8 cellular contexts compared by ENCODE assay signal in the genomic region with DNA sequence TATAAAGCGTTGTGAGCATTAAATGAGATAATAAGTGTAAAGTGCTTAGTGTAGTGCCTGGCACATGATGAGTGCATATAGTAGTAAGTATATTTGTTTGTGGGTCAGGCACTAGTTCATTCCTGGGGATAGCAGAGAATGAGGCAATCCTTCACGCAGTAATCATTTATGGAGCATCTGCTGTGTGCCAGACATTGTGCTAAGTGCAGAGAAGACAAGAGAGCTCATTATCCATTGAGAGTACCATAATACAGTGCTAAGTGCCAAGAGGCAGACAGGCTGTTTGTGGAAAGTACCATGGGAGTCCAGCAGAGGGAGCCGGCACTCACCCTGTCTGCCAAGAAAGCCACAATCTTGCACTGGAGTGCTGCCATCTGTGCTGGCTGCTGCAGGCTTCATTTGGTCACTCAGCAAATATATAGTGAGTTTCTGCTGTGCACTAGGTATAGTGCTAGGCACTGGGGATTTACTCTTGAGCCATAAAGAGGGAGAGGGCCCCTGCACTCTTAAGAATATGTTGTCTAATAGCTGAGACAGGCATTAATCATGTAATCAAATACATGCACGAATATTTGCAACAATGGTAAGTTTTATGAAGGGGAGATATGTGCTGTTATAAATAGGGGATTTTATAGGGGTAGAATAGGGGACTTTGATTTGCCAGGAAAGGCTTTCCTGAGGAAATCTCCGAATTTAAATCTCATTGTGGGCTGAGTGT. TPM values are rescaled to one million over a fixed set of nuclear protein-coding genes. Genes with fewer than 3 reads are reported as not detected.
DNase-seq lines count a peak whose midpoint lies in the region; ATAC-seq, FAIRE-seq and TF ChIP-seq lines count a peak whose summit lies in the region.

No MANE protein-coding gene starts in this region.

- H3K4me3 Mint-ChIP-seq in activated CD4-positive, alpha-beta T cell treated with anti-CD3 and anti-CD28 coated beads, Interleukin-2, amount 10 ng/mL, durations not matched to agents 24 days and 14 days: no peak overlapping the region

- H3K4me3 ChIP-seq in choroid plexus epithelial cell (ENCODE audit: low read depth, low read length) (no peak overlapping the region), liver (ENCODE audit: low read depth in 1 of 3, low read length in 3 of 3) (no peak overlapping the region)

- peak; percentile 52 for ATAC-seq in HG02981 (IDR thresholded peaks at IDR 0.05; ENCODE audit: unreplicated experiment)
- no peak for ATAC-seq in GM19397 (IDR thresholded peaks at IDR 0.05; ENCODE audit: unreplicated experiment)

- H3K4me1 ChIP-seq in liver (ENCODE audit: control insufficient read depth in 4 of 4, insufficient read depth in 4 of 4, low read length in 3 of 4): peaks cover 2 to 12% (median 6%) of the 10 kb centered on the region in 4 donors

- TF ChIP-seq CTCF in D721Med (IDR thresholded peaks at IDR 0.05; ENCODE audit: insufficient read depth, missing control alignments): peak; percentile 87
- TF ChIP-seq CTCF in choroid plexus epithelial cell (conservative IDR thresholded peaks at IDR 0.05; ENCODE audit: low read depth, low read length): peak; percentile 98
- peak; percentile 88 for TF ChIP-seq CTCF in liver (IDR thresholded peaks at IDR 0.05; ENCODE audit: low read depth, low read length, missing input control)

- H3K4me1 Mint-ChIP-seq in activated CD4-positive, alpha-beta T cell treated with anti-CD3 and anti-CD28 coated beads, Interleukin-2, amount 10 ng/mL, durations not matched to agents 24 days and 14 days: peaks cover 62% of the 10 kb centered on the region

- no peak overlapping the region for H3K27ac Mint-ChIP-seq in activated CD4-positive, alpha-beta T cell treated with anti-CD3 and anti-CD28 coated beads, Interleukin-2, amount 10 ng/mL, durations not matched to agents 24 days and 14 days

- no peaks in the 10 kb centered on the region for H3K27me3 Mint-ChIP-seq in activated CD4-positive, alpha-beta T cell treated with anti-CD3 and anti-CD28 coated beads, Interleukin-2, amount 10 ng/mL, durations not matched to agents 24 days and 14 days

- H3K9me3 Mint-ChIP-seq in activated CD4-positive, alpha-beta T cell treated with anti-CD3 and anti-CD28 coated beads, Interleukin-2, amount 10 ng/mL, durations not matched to agents 24 days and 14 days: no peaks in the 10 kb centered on the region

- intact Hi-C loops in activated CD4-positive, alpha-beta T cell treated with anti-CD3 and anti-CD28 coated beads, Interleukin-2, amount 10 ng/mL, durations not matched to agents 24 days and 14 days (cut with micrococcal nuclease): no loop called here

- no peak overlapping the region for H3K27ac ChIP-seq in liver (ENCODE audit: low read depth in 1 of 2, low read length in 2 of 2)

- no peaks in the 10 kb centered on the region for H3K27me3 ChIP-seq in liver (ENCODE audit: control insufficient read depth in 4 of 4, insufficient read depth in 4 of 4, low read length in 3 of 4)

- FAIRE-seq in D721Med (lab: Jason Lieb, UNC): no peak

- no peaks in the 10 kb centered on the region for H3K9me3 ChIP-seq in liver (ENCODE audit: control insufficient read depth in 4 of 4, low read length in 3 of 4)

- WGBS in liver: 46% methylated on average over 5 of the region's 5 CpGs

- peak; percentile 72 for DNase-seq in D721Med (ENCODE audit: insufficient read length, low spot score)
- peak; percentile 26 to 78 for DNase-seq in NCI-H526 (lab: John Stamatoyannopoulos, UW)
- DNase-seq in activated CD4-positive, alpha-beta T cell treated with anti-CD3 and anti-CD28 coated beads, Interleukin-2, amount 10 ng/mL, durations not matched to agents 24 days and 14 days: peak; percentile 92
- peak; percentile 95 for DNase-seq in choroid plexus epithelial cell (ENCODE audit: low read depth)
- peak; percentile 34 to 67 (median 40) for DNase-seq in stimulated activated CD4-positive, alpha-beta T cell treated with anti-CD3 and anti-CD28 coated beads, TNF-alpha, amount 100 ng/mL, for 24 hours (ENCODE audit: low read depth in 3 of 3)

- TF ChIP-seq RAD21 in liver (IDR thresholded peaks at IDR 0.05): peak; percentile 75 to 83

- peaks cover 0 to 7% (median 5%) of the 10 kb centered on the region in 4 donors for H3K36me3 ChIP-seq in liver (ENCODE audit: control insufficient read depth in 4 of 4, insufficient read depth in 3 of 4, low read depth in 1 of 4, low read length in 3 of 4)

- H3K9ac ChIP-seq in liver (ENCODE audit: low read depth in 1 of 2, low read length in 2 of 2): no peak overlapping the region

- peaks cover 43% of the 10 kb centered on the region for H3K36me3 Mint-ChIP-seq in activated CD4-positive, alpha-beta T cell treated with anti-CD3 and anti-CD28 coated beads, Interleukin-2, amount 10 ng/mL, durations not matched to agents 24 days and 14 days (ENCODE audit: low read depth)

TF ChIP-seq in liver, 16 proteins besides CTCF, POLR2A, EP300 and RAD21:
- TF ChIP-seq SP1 (IDR thresholded peaks at IDR 0.05): peak; percentile 56
- TF ChIP-seq, protein P1, sequence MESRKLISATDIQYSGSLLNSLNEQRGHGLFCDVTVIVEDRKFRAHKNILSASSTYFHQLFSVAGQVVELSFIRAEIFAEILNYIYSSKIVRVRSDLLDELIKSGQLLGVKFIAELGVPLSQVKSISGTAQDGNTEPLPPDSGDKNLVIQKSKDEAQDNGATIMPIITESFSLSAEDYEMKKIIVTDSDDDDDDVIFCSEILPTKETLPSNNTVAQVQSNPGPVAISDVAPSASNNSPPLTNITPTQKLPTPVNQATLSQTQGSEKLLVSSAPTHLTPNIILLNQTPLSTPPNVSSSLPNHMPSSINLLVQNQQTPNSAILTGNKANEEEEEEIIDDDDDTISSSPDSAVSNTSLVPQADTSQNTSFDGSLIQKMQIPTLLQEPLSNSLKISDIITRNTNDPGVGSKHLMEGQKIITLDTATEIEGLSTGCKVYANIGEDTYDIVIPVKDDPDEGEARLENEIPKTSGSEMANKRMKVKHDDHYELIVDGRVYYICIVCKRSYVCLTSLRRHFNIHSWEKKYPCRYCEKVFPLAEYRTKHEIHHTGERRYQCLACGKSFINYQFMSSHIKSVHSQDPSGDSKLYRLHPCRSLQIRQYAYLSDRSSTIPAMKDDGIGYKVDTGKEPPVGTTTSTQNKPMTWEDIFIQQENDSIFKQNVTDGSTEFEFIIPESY (IDR thresholded peaks at IDR 0.05): no peak
- TF ChIP-seq GABPA (IDR thresholded peaks at IDR 0.05 in 1 of 2, conservative IDR thresholded peaks at IDR 0.05 in 1 of 2): no peak
- peak in 1 of 2 donors; percentile 32 for TF ChIP-seq JUND (IDR thresholded peaks at IDR 0.05)
- peak; percentile 39 for TF ChIP-seq YY1 (IDR thresholded peaks at IDR 0.05)
- no peak for TF ChIP-seq NR2F2 (IDR thresholded peaks at IDR 0.05)
- TF ChIP-seq HNF4G (IDR thresholded peaks at IDR 0.05): no peak
- TF ChIP-seq, protein P2, sequence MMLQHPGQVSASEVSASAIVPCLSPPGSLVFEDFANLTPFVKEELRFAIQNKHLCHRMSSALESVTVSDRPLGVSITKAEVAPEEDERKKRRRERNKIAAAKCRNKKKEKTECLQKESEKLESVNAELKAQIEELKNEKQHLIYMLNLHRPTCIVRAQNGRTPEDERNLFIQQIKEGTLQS (IDR thresholded peaks at IDR 0.05): no peak
- TF ChIP-seq FOXA2 (IDR thresholded peaks at IDR 0.05): peak; percentile 15
- TF ChIP-seq HNF4A (conservative IDR thresholded peaks at IDR 0.05): peak; percentile 22 to 50
- TF ChIP-seq TAF1 (conservative IDR thresholded peaks at IDR 0.05): no peak
- TF ChIP-seq, protein P3, sequence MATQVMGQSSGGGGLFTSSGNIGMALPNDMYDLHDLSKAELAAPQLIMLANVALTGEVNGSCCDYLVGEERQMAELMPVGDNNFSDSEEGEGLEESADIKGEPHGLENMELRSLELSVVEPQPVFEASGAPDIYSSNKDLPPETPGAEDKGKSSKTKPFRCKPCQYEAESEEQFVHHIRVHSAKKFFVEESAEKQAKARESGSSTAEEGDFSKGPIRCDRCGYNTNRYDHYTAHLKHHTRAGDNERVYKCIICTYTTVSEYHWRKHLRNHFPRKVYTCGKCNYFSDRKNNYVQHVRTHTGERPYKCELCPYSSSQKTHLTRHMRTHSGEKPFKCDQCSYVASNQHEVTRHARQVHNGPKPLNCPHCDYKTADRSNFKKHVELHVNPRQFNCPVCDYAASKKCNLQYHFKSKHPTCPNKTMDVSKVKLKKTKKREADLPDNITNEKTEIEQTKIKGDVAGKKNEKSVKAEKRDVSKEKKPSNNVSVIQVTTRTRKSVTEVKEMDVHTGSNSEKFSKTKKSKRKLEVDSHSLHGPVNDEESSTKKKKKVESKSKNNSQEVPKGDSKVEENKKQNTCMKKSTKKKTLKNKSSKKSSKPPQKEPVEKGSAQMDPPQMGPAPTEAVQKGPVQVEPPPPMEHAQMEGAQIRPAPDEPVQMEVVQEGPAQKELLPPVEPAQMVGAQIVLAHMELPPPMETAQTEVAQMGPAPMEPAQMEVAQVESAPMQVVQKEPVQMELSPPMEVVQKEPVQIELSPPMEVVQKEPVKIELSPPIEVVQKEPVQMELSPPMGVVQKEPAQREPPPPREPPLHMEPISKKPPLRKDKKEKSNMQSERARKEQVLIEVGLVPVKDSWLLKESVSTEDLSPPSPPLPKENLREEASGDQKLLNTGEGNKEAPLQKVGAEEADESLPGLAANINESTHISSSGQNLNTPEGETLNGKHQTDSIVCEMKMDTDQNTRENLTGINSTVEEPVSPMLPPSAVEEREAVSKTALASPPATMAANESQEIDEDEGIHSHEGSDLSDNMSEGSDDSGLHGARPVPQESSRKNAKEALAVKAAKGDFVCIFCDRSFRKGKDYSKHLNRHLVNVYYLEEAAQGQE (IDR thresholded peaks at IDR 0.05): no peak
- TF ChIP-seq FOXA1 (IDR thresholded peaks at IDR 0.05): no peak
- TF ChIP-seq EGR1 (IDR thresholded peaks at IDR 0.05; ENCODE audit: low read depth in 2 of 2): no peak
- peak; percentile 36 to 50 for TF ChIP-seq RXRA (IDR thresholded peaks at IDR 0.05)
- TF ChIP-seq, protein P4, sequence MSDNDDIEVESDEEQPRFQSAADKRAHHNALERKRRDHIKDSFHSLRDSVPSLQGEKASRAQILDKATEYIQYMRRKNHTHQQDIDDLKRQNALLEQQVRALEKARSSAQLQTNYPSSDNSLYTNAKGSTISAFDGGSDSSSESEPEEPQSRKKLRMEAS (IDR thresholded peaks at IDR 0.05): no peak

RNA-seq across cellular contexts. Expression of a gene that starts 12.9 kb away (rescaled TPM):
- total RNA-seq in activated CD4-positive, alpha-beta T cell treated with anti-CD3 and anti-CD28 coated beads, Interleukin-2, amount 10 ng/mL, durations not matched to agents 24 days and 14 days: 0.63 and 1.3 TPM in 2 replicates
- 1 to 10 TPM; 2.0 to 5.1 TPM for total RNA-seq in liver
- 1 to 10 TPM; 1.3 to 2.0 TPM for polyA plus RNA-seq in liver

RNA-seq across cellular contexts. Expression of a gene that starts 13.2 kb away (rescaled TPM):
- 208 and 213 TPM in 2 replicates for total RNA-seq in activated CD4-positive, alpha-beta T cell treated with anti-CD3 and anti-CD28 coated beads, Interleukin-2, amount 10 ng/mL, durations not matched to agents 24 days and 14 days
- total RNA-seq in liver: 100 to 1,000 TPM; 153 to 241 TPM
- polyA plus RNA-seq in liver: 100 to 1,000 TPM; 154 to 199 TPM

Comparison
In these comparisons a context has a peak if more than half of its experiments do, and no peak if none do; other contexts are left out.
1. DNase-seq: peak in every context shown above with its lines; median percentile 95 in choroid plexus epithelial cell; 92 in activated CD4-positive, alpha-beta T cell treated with anti-CD3 and anti-CD28 coated beads, Interleukin-2, amount 10 ng/mL, durations not matched to agents 24 days and 14 days; 72 in D721Med; 52 in NCI-H526; 40 in stimulated activated CD4-positive, alpha-beta T cell treated with anti-CD3 and anti-CD28 coated beads, TNF-alpha, amount 100 ng/mL, for 24 hours.